Comparison of ENCODE assay signal across 1 cellular context in genomic region chr5:81301221-81302015, GRCh38.
TF ChIP-seq lines count a peak whose summit lies in the region.

ZCCHC9 (plus strand) TSS chr5:81301587; CDS start chr5:81304758, 3,171 bp downstream.

TF ChIP-seq in HEK293, 187 proteins besides CTCF, POLR2A, EP300 and RAD21 (continued from another document):
- TF ChIP-seq ZNF184 (tag by site-specific recombination; IDR thresholded peaks at IDR 0.05) (no peak), ZNF518A (tag by site-specific recombination; conservative IDR thresholded peaks at IDR 0.05; ENCODE audit: low read depth) (peak; percentile 97), ZNF398 (tag by site-specific recombination; IDR thresholded peaks at IDR 0.05) (no peak; the same call in 1 of the 2 replicates), ZNF394 (tag by site-specific recombination; IDR thresholded peaks at IDR 0.05; ENCODE audit: borderline replicate concordance) (peak; percentile 14; the same call in 1 of the 2 replicates), ZNF335 (tag by site-specific recombination; conservative IDR thresholded peaks at IDR 0.05) (peak; percentile 84), ZNF324 (tag by site-specific recombination; IDR thresholded peaks at IDR 0.05) (no peak; the same call in 1 of the 2 replicates), ELK4 (IDR thresholded peaks at IDR 0.05; ENCODE audit: borderline replicate concordance, low read depth, low read length) (no peak), ZBTB21 (tag by site-specific recombination; IDR thresholded peaks at IDR 0.05) (peak; percentile 91), ZBTB8A (tag by site-specific recombination; IDR thresholded peaks at IDR 0.05) (peak; percentile 99), WT1 (tag by site-specific recombination; IDR thresholded peaks at IDR 0.05) (peak; percentile 27; the same call in 1 of the 2 replicates), ZBTB7A (tag by site-specific recombination; IDR thresholded peaks at IDR 0.05; ENCODE audit: low read depth) (no peak), ZNF24 (tag by site-specific recombination; IDR thresholded peaks at IDR 0.05) (peak; percentile 77; the same call in 1 of the 2 replicates), ZNF585B (tag by site-specific recombination; IDR thresholded peaks at IDR 0.05) (no peak), ZFHX2 (tag by site-specific recombination; conservative IDR thresholded peaks at IDR 0.05) (peak; percentile 85), ZNF114 (tag by site-specific recombination; IDR thresholded peaks at IDR 0.05) (no peak), ZNF354C (tag by site-specific recombination; IDR thresholded peaks at IDR 0.05; ENCODE audit: borderline replicate concordance, low read depth) (no peak), SP2 (tag by site-specific recombination; IDR thresholded peaks at IDR 0.05) (peak; percentile 88), EGR2 (tag by site-specific recombination; IDR thresholded peaks at IDR 0.05; ENCODE audit: low read depth) (peak; percentile 87), ZNF639 (tag by site-specific recombination; IDR thresholded peaks at IDR 0.05) (peak; percentile 28; the same call in 1 of the 2 replicates), ZNF580 (tag by site-specific recombination; IDR thresholded peaks at IDR 0.05) (peak; percentile 100), ZNF513 (tag by site-specific recombination; IDR thresholded peaks at IDR 0.05) (no peak), SETDB1 (IDR thresholded peaks at IDR 0.05; ENCODE audit: insufficient read length, low read length) (peak; percentile 12), ZNF514 (tag by site-specific recombination; IDR thresholded peaks at IDR 0.05) (no peak)
- TF ChIP-seq, protein P1, sequence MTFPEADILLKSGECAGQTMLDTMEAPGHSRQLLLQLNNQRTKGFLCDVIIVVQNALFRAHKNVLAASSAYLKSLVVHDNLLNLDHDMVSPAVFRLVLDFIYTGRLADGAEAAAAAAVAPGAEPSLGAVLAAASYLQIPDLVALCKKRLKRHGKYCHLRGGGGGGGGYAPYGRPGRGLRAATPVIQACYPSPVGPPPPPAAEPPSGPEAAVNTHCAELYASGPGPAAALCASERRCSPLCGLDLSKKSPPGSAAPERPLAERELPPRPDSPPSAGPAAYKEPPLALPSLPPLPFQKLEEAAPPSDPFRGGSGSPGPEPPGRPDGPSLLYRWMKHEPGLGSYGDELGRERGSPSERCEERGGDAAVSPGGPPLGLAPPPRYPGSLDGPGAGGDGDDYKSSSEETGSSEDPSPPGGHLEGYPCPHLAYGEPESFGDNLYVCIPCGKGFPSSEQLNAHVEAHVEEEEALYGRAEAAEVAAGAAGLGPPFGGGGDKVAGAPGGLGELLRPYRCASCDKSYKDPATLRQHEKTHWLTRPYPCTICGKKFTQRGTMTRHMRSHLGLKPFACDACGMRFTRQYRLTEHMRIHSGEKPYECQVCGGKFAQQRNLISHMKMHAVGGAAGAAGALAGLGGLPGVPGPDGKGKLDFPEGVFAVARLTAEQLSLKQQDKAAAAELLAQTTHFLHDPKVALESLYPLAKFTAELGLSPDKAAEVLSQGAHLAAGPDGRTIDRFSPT (tag by site-specific recombination; IDR thresholded peaks at IDR 0.05), result no peak
